In the genomic region with DNA sequence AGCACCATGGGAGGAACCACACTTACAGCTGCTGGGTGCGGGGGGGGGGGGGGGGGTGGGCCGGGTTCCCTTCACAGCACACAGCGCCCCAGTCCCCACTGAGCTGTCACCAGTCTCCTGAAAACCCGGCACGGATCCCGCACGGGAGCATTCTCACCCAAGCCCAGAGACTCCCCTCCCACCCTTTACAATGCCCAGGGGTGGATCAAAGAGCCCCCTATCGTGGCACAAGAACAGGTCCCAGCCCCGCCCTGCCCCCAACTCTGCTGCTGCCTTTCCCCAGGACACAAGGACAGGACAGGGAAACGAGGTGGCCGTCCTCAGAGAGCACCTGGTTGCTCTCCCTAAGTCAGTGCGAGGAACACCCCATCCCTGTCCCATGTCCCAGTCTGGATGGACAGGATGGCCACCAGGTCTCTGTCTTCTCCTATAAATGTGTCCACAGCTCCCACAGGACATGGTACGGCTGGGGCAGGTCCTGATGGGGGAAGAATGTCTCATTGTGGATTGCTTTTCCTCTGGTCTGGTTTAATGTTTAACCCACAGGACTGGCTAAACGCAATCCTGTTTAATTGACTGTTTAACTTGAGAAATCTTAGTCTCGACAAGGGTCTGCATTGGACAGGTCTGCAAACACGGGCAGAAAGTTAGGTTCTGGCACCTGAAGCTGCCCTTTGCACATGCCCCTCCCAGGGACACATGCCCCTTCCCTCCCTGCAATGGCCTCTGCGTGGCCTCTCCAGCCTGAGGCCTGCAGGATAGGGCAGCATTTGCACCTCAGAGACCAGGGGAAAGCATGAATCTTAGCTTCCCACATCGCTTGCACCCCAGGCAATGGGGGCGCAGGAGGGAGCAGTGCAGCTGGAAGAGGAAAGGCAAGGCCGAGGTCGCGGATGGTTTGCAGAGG, we compare ENCODE assay signal across 1 cellular context.
A peak's percentile ranks its signal among the peaks of the same experiment; 100 is the strongest.
TF ChIP-seq lines count a peak whose summit lies in the region.

No MANE protein-coding gene starts in this region.

TF ChIP-seq in K562, 482 proteins besides CTCF, POLR2A, EP300 and RAD21:
- TF ChIP-seq, protein P1, sequence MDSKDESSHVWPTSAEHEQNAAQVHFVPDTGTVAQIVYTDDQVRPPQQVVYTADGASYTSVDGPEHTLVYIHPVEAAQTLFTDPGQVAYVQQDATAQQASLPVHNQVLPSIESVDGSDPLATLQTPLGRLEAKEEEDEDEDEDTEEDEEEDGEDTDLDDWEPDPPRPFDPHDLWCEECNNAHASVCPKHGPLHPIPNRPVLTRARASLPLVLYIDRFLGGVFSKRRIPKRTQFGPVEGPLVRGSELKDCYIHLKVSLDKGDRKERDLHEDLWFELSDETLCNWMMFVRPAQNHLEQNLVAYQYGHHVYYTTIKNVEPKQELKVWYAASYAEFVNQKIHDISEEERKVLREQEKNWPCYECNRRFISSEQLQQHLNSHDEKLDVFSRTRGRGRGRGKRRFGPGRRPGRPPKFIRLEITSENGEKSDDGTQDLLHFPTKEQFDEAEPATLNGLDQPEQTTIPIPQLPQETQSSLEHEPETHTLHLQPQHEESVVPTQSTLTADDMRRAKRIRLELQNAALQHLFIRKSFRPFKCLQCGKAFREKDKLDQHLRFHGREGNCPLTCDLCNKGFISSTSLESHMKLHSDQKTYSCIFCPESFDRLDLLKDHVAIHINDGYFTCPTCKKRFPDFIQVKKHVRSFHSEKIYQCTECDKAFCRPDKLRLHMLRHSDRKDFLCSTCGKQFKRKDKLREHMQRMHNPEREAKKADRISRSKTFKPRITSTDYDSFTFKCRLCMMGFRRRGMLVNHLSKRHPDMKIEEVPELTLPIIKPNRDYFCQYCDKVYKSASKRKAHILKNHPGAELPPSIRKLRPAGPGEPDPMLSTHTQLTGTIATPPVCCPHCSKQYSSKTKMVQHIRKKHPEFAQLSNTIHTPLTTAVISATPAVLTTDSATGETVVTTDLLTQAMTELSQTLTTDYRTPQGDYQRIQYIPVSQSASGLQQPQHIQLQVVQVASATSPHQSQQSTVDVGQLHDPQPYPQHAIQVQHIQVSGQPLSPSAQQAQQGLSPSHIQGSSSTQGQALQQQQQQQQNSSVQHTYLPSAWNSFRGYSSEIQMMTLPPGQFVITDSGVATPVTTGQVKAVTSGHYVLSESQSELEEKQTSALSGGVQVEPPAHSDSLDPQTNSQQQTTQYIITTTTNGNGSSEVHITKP (IDR thresholded peaks at IDR 0.05; ENCODE audit: partially characterized antibody), result peak; percentile 56
- TF ChIP-seq, protein P2, sequence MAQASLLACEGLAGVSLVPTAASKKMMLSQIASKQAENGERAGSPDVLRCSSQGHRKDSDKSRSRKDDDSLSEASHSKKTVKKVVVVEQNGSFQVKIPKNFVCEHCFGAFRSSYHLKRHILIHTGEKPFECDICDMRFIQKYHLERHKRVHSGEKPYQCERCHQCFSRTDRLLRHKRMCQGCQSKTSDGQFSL (CRISPR knock-in tag; IDR thresholded peaks at IDR 0.05), result no peak
- TF ChIP-seq, protein P2 (tag; IDR thresholded peaks at IDR 0.05), result peak in 1 of 2 experiments; percentile 76; a peak in 2 of 4 replicates
- TF ChIP-seq, protein P3, sequence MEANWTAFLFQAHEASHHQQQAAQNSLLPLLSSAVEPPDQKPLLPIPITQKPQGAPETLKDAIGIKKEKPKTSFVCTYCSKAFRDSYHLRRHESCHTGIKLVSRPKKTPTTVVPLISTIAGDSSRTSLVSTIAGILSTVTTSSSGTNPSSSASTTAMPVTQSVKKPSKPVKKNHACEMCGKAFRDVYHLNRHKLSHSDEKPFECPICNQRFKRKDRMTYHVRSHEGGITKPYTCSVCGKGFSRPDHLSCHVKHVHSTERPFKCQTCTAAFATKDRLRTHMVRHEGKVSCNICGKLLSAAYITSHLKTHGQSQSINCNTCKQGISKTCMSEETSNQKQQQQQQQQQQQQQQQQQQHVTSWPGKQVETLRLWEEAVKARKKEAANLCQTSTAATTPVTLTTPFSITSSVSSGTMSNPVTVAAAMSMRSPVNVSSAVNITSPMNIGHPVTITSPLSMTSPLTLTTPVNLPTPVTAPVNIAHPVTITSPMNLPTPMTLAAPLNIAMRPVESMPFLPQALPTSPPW (CRISPR knock-in tag; IDR thresholded peaks at IDR 0.05), result peak; percentile 75
- no peak for TF ChIP-seq NEUROD1 (IDR thresholded peaks at IDR 0.05; ENCODE audit: borderline replicate concordance, low read depth, low read length, partially characterized antibody)
